1 cellular context compared by ENCODE assay signal in genomic region chr16:24085665-24086064, GRCh38.
TF ChIP-seq lines count a peak whose summit lies in the region.

No MANE protein-coding gene starts in this region.

TF ChIP-seq in K562, 482 proteins besides CTCF, POLR2A, EP300 and RAD21 (continued from another document):
- TF ChIP-seq TFAP4 (CRISPR knock-in tag; IDR thresholded peaks at IDR 0.05; ENCODE audit: borderline replicate concordance), result 0 out of 2 replicates have a peak, but pooled peaks have one; percentile 26
TF ChIP-seq in K562: peak in this region for 1.
